1 cellular context compared by ENCODE assay signal in genomic region chr14:104680806-104681688, GRCh38.
TF ChIP-seq lines count a peak whose summit lies in the region.

No MANE protein-coding gene starts in this region.

TF ChIP-seq in endothelial cell of umbilical vein, 7 proteins besides CTCF, POLR2A, EP300 and RAD21 (continued from another document):
- TF ChIP-seq MAX (IDR thresholded peaks at IDR 0.05; ENCODE audit: insufficient read depth, insufficient read length), result no peak
- no peak for TF ChIP-seq POLR2AphosphoS5 (IDR thresholded peaks at IDR 0.05; ENCODE audit: insufficient read depth, low read depth, low read length)
- no peak for TF ChIP-seq GATA2 (IDR thresholded peaks at IDR 0.05; ENCODE audit: insufficient read depth, insufficient read length, low read depth, low read length)
- TF ChIP-seq FOS (IDR thresholded peaks at IDR 0.05; ENCODE audit: borderline replicate concordance, insufficient read depth, low read length), result peak; percentile 40
- TF ChIP-seq JUN (IDR thresholded peaks at IDR 0.05; ENCODE audit: borderline replicate concordance, insufficient read depth, insufficient read length, low read depth), result no peak
